17 cellular contexts compared by ENCODE assay signal in the genomic region with DNA sequence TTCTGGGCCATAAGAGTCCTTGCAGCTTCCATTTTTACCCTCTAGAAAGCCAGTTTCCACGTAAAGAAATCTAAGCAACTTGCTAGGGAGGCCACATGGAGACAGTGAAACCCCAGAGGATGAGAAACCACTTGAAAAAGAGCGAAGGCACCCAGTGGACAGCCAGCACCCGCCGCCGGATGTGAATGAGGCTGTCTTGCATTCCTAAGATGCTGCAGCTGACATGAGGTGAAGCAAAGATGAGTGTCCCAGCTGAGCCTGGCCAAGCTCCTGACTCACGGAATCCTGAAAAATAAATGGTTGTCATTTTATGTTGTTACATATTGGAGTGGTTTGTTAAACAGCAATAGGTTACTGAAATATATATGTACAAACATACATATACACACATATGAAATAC. TPM values are rescaled to one million over a fixed set of nuclear protein-coding genes. Genes with fewer than 3 reads are reported as not detected.
DNase-seq lines count a peak whose midpoint lies in the region; ATAC-seq, FAIRE-seq and TF ChIP-seq lines count a peak whose summit lies in the region.
"Had no signal": no experiment of that assay in that cellular context is flagged by ENCODE, and none has a peak within 500 bp of the region (broad histone marks: within the 10 kb centered on the region; RNA-seq: fewer than 3 reads in every experiment).

No MANE protein-coding gene starts in this region.

- no peaks in the 10 kb centered on the region for H3K79me2 ChIP-seq in astrocyte (ENCODE audit: insufficient read depth, low read length)

- H3K4me1 Mint-ChIP-seq in astrocyte (ENCODE audit: low read depth, unreplicated experiment), result peaks cover 47% of the 10 kb centered on the region
- H3K4me1 Mint-ChIP-seq: activated naive CD8-positive, alpha-beta T cell treated with anti-CD3 and anti-CD28 coated beads, Interleukin-2, amount 50 U/mL, for 24 hours had no signal

- TF ChIP-seq CTCF in astrocyte (IDR thresholded peaks at IDR 0.05; ENCODE audit: insufficient read depth, low read depth, low read length), result no peak

- H3K9me3 ChIP-seq in astrocyte (ENCODE audit: insufficient read depth, low read depth, low read length), result no peaks in the 10 kb centered on the region
- H3K9me3 ChIP-seq: upper lobe of left lung had no signal

- peak overlapping the region; percentile 1 for H2AFZ ChIP-seq in astrocyte (ENCODE audit: low read depth, low read length)

- H3K9me3 Mint-ChIP-seq in astrocyte (ENCODE audit: unreplicated experiment), result no peaks in the 10 kb centered on the region
- H3K9me3 Mint-ChIP-seq: activated naive CD8-positive, alpha-beta T cell treated with anti-CD3 and anti-CD28 coated beads, Interleukin-2, amount 50 U/mL, for 24 hours; activated T-cell treated with anti-CD3 and anti-CD28 coated beads, Interleukin-2, amount 50 U/mL, for 72 hours; memory B cell had no signal

- ATAC-seq in HG03439 (IDR thresholded peaks at IDR 0.05; ENCODE audit: unreplicated experiment), result no peak
- ATAC-seq: activated naive CD8-positive, alpha-beta T cell treated with anti-CD3 and anti-CD28 coated beads, Interleukin-2, amount 50 U/mL, for 24 hours; activated T-cell treated with anti-CD3 and anti-CD28 coated beads, Interleukin-2, amount 50 U/mL, for 72 hours had no signal

- no peak overlapping the region for H3K4me3 Mint-ChIP-seq in astrocyte (ENCODE audit: unreplicated experiment)
- H3K4me3 Mint-ChIP-seq: activated naive CD8-positive, alpha-beta T cell treated with anti-CD3 and anti-CD28 coated beads, Interleukin-2, amount 50 U/mL, for 24 hours; activated T-cell treated with anti-CD3 and anti-CD28 coated beads, Interleukin-2, amount 50 U/mL, for 72 hours; memory B cell had no signal

- DNase-seq in ACHN (peak; percentile 78), HCEC 1CT (peak; percentile 92), astrocyte (ENCODE audit: low read depth) (peak; percentile 91), kidney tubule cell (ENCODE audit: low spot score) (peak; percentile 69), substantia nigra (lab: John Stamatoyannopoulos, UW) (no peak), GDM1 (lab: John Stamatoyannopoulos, UW) (no peak), caudate nucleus (lab: John Stamatoyannopoulos, UW) (no peak)
- DNase-seq: activated CD4-positive, alpha-beta T cell treated with anti-CD3 and anti-CD28 coated beads, Interleukin-2, amount 50 U/mL, for 4 hours; activated naive CD8-positive, alpha-beta T cell treated with anti-CD3 and anti-CD28 coated beads, Interleukin-2, amount 50 U/mL, for 24 hours; activated T-cell treated with anti-CD3 and anti-CD28 coated beads, Interleukin-2, amount 50 U/mL, for 72 hours; NCI-H1694 treated with DMSO at 0.1 percent for 48 hours; NCI-H510A treated with DMSO at 0.1 percent for 48 hours; upper lobe of left lung had no signal

- no peak overlapping the region for H3K4me3 ChIP-seq in astrocyte (ENCODE audit: insufficient read depth, low read depth, low read length)
- H3K4me3 ChIP-seq: upper lobe of left lung had no signal

- peaks cover 5% of the 10 kb centered on the region for H3K27me3 Mint-ChIP-seq in astrocyte (ENCODE audit: low read depth, unreplicated experiment)
- H3K27me3 Mint-ChIP-seq: activated naive CD8-positive, alpha-beta T cell treated with anti-CD3 and anti-CD28 coated beads, Interleukin-2, amount 50 U/mL, for 24 hours had no signal

- in situ Hi-C loops in ACHN (cut with HindIII; ENCODE audit: low pct_ligation_motif_present, low pct_unique_long_range_greater_than_20kb, low sequenced_read_pairs), result no loop called here

- no peaks in the 10 kb centered on the region for H3K27me3 ChIP-seq in astrocyte (ENCODE audit: insufficient read depth, low read length)
- H3K27me3 ChIP-seq: upper lobe of left lung had no signal

- no peak overlapping the region for H3K9ac ChIP-seq in astrocyte (ENCODE audit: low read length)

- peaks cover 36% of the 10 kb centered on the region for H3K4me1 ChIP-seq in astrocyte (ENCODE audit: insufficient read depth, low read length)

- no peaks in the 10 kb centered on the region for H3K36me3 Mint-ChIP-seq in astrocyte (ENCODE audit: low read depth, unreplicated experiment)
- H3K36me3 Mint-ChIP-seq: memory B cell had no signal

- H3K27ac ChIP-seq in astrocyte (ENCODE audit: low read depth, low read length) (peak overlapping the region; percentile 29), substantia nigra (ENCODE audit: low read depth, low read length, poor library complexity, severe bottlenecking) (no peak overlapping the region), caudate nucleus (ENCODE audit: low read depth, low read length) (no peak overlapping the region)
- H3K27ac ChIP-seq: upper lobe of left lung had no signal

- H3K36me3 ChIP-seq in astrocyte (ENCODE audit: insufficient read depth, low read length), result no peaks in the 10 kb centered on the region
- H3K36me3 ChIP-seq: upper lobe of left lung had no signal

- no peaks in the 10 kb centered on the region for H4K20me1 ChIP-seq in astrocyte (ENCODE audit: insufficient read depth, low read length)

- no peak for FAIRE-seq in astrocyte (lab: Jason Lieb, UNC)
- FAIRE-seq: keratinocyte, TTC549 had no signal

- H3K27ac Mint-ChIP-seq in astrocyte (ENCODE audit: unreplicated experiment), result peak overlapping the region; percentile 62
- H3K27ac Mint-ChIP-seq: activated naive CD8-positive, alpha-beta T cell treated with anti-CD3 and anti-CD28 coated beads, Interleukin-2, amount 50 U/mL, for 24 hours; activated T-cell treated with anti-CD3 and anti-CD28 coated beads, Interleukin-2, amount 50 U/mL, for 72 hours; memory B cell had no signal

- H3K4me2 ChIP-seq in astrocyte (ENCODE audit: low read length), result peak overlapping the region; percentile 62

RNA-seq across cellular contexts. Expression of a gene that starts 44.7 kb away (rescaled TPM):
- total RNA-seq in astrocyte, result 749 and 839 TPM in 2 replicates

Comparison
In these comparisons a context has a peak if more than half of its experiments do, and no peak if none do; other contexts are left out.
1. DNase-seq: peak in ACHN (single experiment), HCEC 1CT (single experiment), astrocyte (single experiment) and kidney tubule cell (single experiment); none in substantia nigra (0 of 49), GDM1 (single experiment) and caudate nucleus (0 of 61).